ENCODE assay signal across 1 cellular context in the genomic region with DNA sequence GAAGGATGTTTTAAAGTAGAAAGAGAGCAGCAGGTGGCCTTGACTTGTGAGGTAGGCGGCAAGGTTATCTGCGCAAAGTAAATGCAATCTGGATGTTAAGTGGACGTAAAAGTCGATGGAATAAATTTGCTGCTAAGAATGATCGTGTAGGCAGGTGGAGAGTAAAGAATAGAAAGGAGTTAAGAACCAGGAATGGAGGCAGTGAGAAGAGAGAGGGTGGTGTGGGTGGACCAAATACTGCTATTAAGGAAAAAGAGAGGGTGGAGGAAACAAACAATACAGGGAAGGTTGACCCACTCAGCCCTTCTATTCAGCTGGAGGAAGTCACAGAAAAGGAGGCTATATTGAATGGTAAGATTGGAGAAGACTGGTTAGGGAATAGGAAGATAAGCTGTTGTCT.
TF ChIP-seq lines count a peak whose summit lies in the region.

No MANE protein-coding gene starts in this region.

TF ChIP-seq in SK-N-SH, 30 proteins besides CTCF, POLR2A, EP300 and RAD21 (continued from another document):
- TF ChIP-seq MAX (IDR thresholded peaks at IDR 0.05; ENCODE audit: low read depth) = no peak
